In the genomic region with DNA sequence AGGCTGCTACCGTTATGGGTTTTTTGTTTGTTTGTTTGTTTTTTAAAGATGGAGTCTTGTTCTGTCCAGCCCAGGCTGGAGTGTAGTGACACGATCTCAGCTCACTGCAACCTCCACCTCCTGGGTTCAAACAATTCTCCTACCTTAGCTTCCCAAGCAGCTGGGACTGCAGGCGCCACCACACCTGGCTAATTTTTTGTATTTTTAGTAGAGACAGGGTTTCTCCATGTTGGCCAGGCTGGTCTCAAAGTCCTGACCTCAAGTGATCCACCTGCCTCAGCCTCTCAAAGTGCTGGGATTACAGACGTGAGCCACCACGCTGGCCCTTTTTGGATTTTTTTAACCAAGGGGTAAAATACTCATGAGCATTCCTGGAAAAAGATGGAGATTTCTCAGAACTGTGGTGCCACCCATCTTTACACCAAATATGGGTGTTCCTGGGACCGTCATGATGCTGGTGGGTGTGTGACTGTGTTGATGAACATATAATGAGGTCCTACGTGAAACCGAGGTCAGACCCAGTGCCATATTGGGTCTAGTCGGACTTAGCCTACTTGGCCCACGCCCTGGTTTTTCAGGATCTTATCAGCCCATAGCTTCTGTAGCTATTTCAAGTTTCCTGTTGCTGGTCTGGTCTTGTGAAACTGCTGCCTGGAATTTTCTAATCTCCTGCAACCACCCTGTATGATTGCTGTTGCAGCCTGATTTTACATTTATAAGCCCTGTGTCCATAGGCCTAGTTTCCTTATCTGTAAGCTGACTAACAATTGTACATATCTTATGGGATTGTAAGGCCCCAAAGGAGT, we compare ENCODE assay signal across 8 cellular contexts. TPM values are rescaled to one million over a fixed set of nuclear protein-coding genes. Genes with fewer than 3 reads are reported as not detected.
A peak's percentile ranks its signal among the peaks of the same experiment; 100 is the strongest.
DNase-seq lines count a peak whose midpoint lies in the region; ATAC-seq and TF ChIP-seq lines count a peak whose summit lies in the region.
"Had no signal": no experiment of that assay in that cellular context is flagged by ENCODE, and none has a peak within 500 bp of the region (broad histone marks: within the 10 kb centered on the region; RNA-seq: fewer than 3 reads in every experiment).

No MANE protein-coding gene starts in this region.

- peak overlapping the region; percentile 39 to 100 (median 98) for H3K27ac ChIP-seq in heart left ventricle
- H3K27ac ChIP-seq: HL-60 had no signal

- peaks cover 49% of the 10 kb centered on the region for H3K4me1 Mint-ChIP-seq in activated B cell treated with CpG ODN at 0.5 μM for 24 hours
- H3K4me1 Mint-ChIP-seq in stimulated activated memory B cell treated with anti-CD40 and anti-IgM and Interleukin-4, amounts not matched to agents 10 μg/mL and 1 μg/mL and 100 μg/mL, for 72 hours: peaks cover 48% of the 10 kb centered on the region

- H3K27ac Mint-ChIP-seq in activated B cell treated with CpG ODN at 0.5 μM for 24 hours: peak overlapping the region; percentile 66
- H3K27ac Mint-ChIP-seq in stimulated activated memory B cell treated with anti-CD40 and anti-IgM and Interleukin-4, amounts not matched to agents 10 μg/mL and 1 μg/mL and 100 μg/mL, for 72 hours: peak overlapping the region; percentile 100

- POLR2A ChIA-PET in activated B cell treated with CpG ODN at 0.5 μM for 24 hours (lab: Charles Lee): interaction anchor here (0.6 to 7.8 kb wide), 7 partner anchors 13 to 232 kb away, joined by 3 to 179 read pairs (median 5); a partner anchor contains a TSS

- intact Hi-C loops in activated B cell treated with CpG ODN at 0.5 μM for 24 hours (cut with micrococcal nuclease) (loop anchor here (10.0 kb wide), 2 partner anchors 576 to 616 kb away; a partner anchor contains a TSS), heart left ventricle (cut with DNase I) (loop anchor here in 3 of 10 donors (5.0 to 10.0 kb wide), 3 partner anchors 79 to 276 kb away; a partner anchor contains a TSS)

- ATAC-seq in activated B cell treated with CpG ODN at 0.5 μM for 24 hours (ENCODE audit: low read depth) (no peak), heart left ventricle (peak; percentile 48 to 75 (median 66)), HG03354 (IDR thresholded peaks at IDR 0.05; ENCODE audit: poor library complexity, severe bottlenecking, unreplicated experiment) (no peak), HG03342 (IDR thresholded peaks at IDR 0.05; ENCODE audit: unreplicated experiment) (no peak), HG03378 (IDR thresholded peaks at IDR 0.05; ENCODE audit: unreplicated experiment) (no peak)
- no peak for ATAC-seq in stimulated activated memory B cell treated with anti-CD40 and anti-IgM and Interleukin-4, amounts not matched to agents 10 μg/mL and 1 μg/mL and 100 μg/mL, for 72 hours

- H3K9me3 Mint-ChIP-seq in activated B cell treated with CpG ODN at 0.5 μM for 24 hours: peaks cover 3% of the 10 kb centered on the region
- no peaks in the 10 kb centered on the region for H3K9me3 Mint-ChIP-seq in stimulated activated memory B cell treated with anti-CD40 and anti-IgM and Interleukin-4, amounts not matched to agents 10 μg/mL and 1 μg/mL and 100 μg/mL, for 72 hours

- DNase-seq in activated B cell treated with CpG ODN at 0.5 μM for 24 hours: no peak
- DNase-seq in heart left ventricle: peak in 4 of 5 donors; percentile 68 to 84 (median 74)

- CTCF ChIA-PET in activated B cell treated with CpG ODN at 0.5 μM for 24 hours (lab: Charles Lee): no interaction called here

- peak; percentile 44 for TF ChIP-seq POLR2A in GM19193 (IDR thresholded peaks at IDR 0.05; ENCODE audit: extremely low read depth, insufficient read depth, insufficient read length)
- TF ChIP-seq POLR2A in heart left ventricle (IDR thresholded peaks at IDR 0.05): peak in 1 of 2 donors; percentile 23

- H3K4me3 ChIP-seq in heart left ventricle: no peak overlapping the region

- peak overlapping the region; percentile 7 for H3K4me3 Mint-ChIP-seq in activated B cell treated with CpG ODN at 0.5 μM for 24 hours
- no peak overlapping the region for H3K4me3 Mint-ChIP-seq in stimulated activated memory B cell treated with anti-CD40 and anti-IgM and Interleukin-4, amounts not matched to agents 10 μg/mL and 1 μg/mL and 100 μg/mL, for 72 hours

- H3K4me1 ChIP-seq in heart left ventricle: peaks cover 11 to 70% (median 44%) of the 10 kb centered on the region in 12 donors

- no peaks in the 10 kb centered on the region for H3K9me3 ChIP-seq in heart left ventricle

- H3K27me3 Mint-ChIP-seq in activated B cell treated with CpG ODN at 0.5 μM for 24 hours: no peaks in the 10 kb centered on the region
- no peaks in the 10 kb centered on the region for H3K27me3 Mint-ChIP-seq in stimulated activated memory B cell treated with anti-CD40 and anti-IgM and Interleukin-4, amounts not matched to agents 10 μg/mL and 1 μg/mL and 100 μg/mL, for 72 hours

- H3K27me3 ChIP-seq in heart left ventricle: no peaks in the 10 kb centered on the region

- TF ChIP-seq CTCF in activated B cell treated with CpG ODN at 0.5 μM for 24 hours (IDR thresholded peaks at IDR 0.05): no peak
- no peak for TF ChIP-seq CTCF in heart left ventricle (IDR thresholded peaks at IDR 0.05)

- H3K36me3 Mint-ChIP-seq in activated B cell treated with CpG ODN at 0.5 μM for 24 hours (ENCODE audit: low read depth): peaks cover 53% of the 10 kb centered on the region
- peaks cover 43% of the 10 kb centered on the region for H3K36me3 Mint-ChIP-seq in stimulated activated memory B cell treated with anti-CD40 and anti-IgM and Interleukin-4, amounts not matched to agents 10 μg/mL and 1 μg/mL and 100 μg/mL, for 72 hours

- peaks cover 0 to 58% (median 47%) of the 10 kb centered on the region in 9 donors for H3K36me3 ChIP-seq in heart left ventricle

- WGBS in heart left ventricle, 4 donors: 43 to 48% (median 45%) methylated on average over 10 of the region's 10 CpGs

RNA-seq across cellular contexts. Expression of a gene that starts 6.2 kb away (rescaled TPM):
- total RNA-seq in activated B cell treated with CpG ODN at 0.5 μM for 24 hours: 115 and 123 TPM in 2 replicates
- total RNA-seq in heart left ventricle: 10 to 100 TPM; 51.7 to 88.2 (median 62.6) TPM
- polyA plus RNA-seq in heart left ventricle: 100 to 1,000 TPM in 1 of 2 donors, 10 to 100 TPM in 1; 86.6 to 181 TPM

RNA-seq across cellular contexts. Expression of a gene that starts 10.0 kb away (rescaled TPM):
- total RNA-seq in activated B cell treated with CpG ODN at 0.5 μM for 24 hours (5.7 and 6.4 TPM in 2 replicates), heart left ventricle (10 to 100 TPM in 8 of 9 donors, 1 to 10 TPM in 1; 7.5 to 66.9 (median 24.8) TPM)
- polyA plus RNA-seq in heart left ventricle: 10 to 100 TPM; 28.6 to 32.0 TPM

RNA-seq across cellular contexts. Expression of a gene that starts 20.1 kb away (rescaled TPM):
- total RNA-seq in activated B cell treated with CpG ODN at 0.5 μM for 24 hours: not detected in 2 replicates
- total RNA-seq in heart left ventricle: 1 to 10 TPM in 1 of 9 donors, under 1 TPM in 5, not detected in 3; 0.21 to 1.1 (median 0.32) TPM
- under 1 TPM in 1 of 2 donors, not detected in 1; 0.26 TPM for polyA plus RNA-seq in heart left ventricle

RNA-seq across cellular contexts. Expression of a gene that starts 21.7 kb away (rescaled TPM):
- total RNA-seq in activated B cell treated with CpG ODN at 0.5 μM for 24 hours: 116 and 126 TPM in 2 replicates
- total RNA-seq in heart left ventricle: 100 to 1,000 TPM; 200 to 428 (median 286) TPM
- polyA plus RNA-seq in heart left ventricle: 100 to 1,000 TPM; 179 to 384 TPM

RNA-seq across cellular contexts. Expression of a gene that starts 42.1 kb away (rescaled TPM):
- total RNA-seq in activated B cell treated with CpG ODN at 0.5 μM for 24 hours: 2.6 and 2.8 TPM in 2 replicates
- 1 to 10 TPM in 8 of 9 donors, not detected in 1; 1.2 to 5.4 (median 3.3) TPM for total RNA-seq in heart left ventricle
- polyA plus RNA-seq in heart left ventricle: 1 to 10 TPM; 1.6 to 2.7 TPM

Comparison
In these comparisons a context has a peak if more than half of its experiments do, and no peak if none do; other contexts are left out.
1. ATAC-seq: peak in heart left ventricle (4 of 4); none in activated B cell treated with CpG ODN at 0.5 μM for 24 hours (single experiment), stimulated activated memory B cell treated with anti-CD40 and anti-IgM and Interleukin-4, amounts not matched to agents 10 μg/mL and 1 μg/mL and 100 μg/mL, for 72 hours (single experiment), HG03354 (single experiment), HG03342 (single experiment) and HG03378 (single experiment).